ENCODE assay signal across 8 cellular contexts in the genomic region with DNA sequence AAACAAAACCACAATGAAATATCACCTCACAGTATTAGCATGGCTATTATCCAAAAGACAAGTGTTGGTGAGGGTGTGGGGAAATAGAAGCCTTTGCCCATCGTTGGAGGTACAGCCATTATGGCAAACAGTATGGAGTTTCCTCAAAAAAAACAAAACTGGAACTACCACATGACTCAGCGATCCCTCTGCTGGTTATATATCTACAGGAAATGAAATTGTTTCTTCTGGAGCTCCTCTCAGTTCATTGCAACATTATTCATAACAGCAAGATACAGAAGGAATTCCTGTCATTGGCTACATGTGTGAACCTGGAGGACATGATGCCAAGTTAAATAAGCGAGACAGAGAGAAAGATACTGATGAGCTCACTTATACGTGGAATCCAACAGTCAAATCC.
DNase-seq lines count a peak whose midpoint lies in the region; ATAC-seq and TF ChIP-seq lines count a peak whose summit lies in the region.

No MANE protein-coding gene starts in this region.

- TF ChIP-seq CTCF in astrocyte of the spinal cord (IDR thresholded peaks at IDR 0.05; ENCODE audit: low read depth, low read length) (peak; percentile 29), nephron progenitor cell (IDR thresholded peaks at IDR 0.05) (peak; percentile 10)

- DNase-seq in GF-D8 (lab: John Stamatoyannopoulos, UW) (peak; percentile 76), NCI-H1436 treated with DMSO at 0.1 percent for 48 hours (lab: John Stamatoyannopoulos, UW) (peak; percentile 24), astrocyte of the spinal cord (ENCODE audit: low read depth, low spot score) (peak; percentile 86), nephron progenitor cell (no peak), COLO829 (ENCODE audit: low spot score) (no peak)
- no peak for DNase-seq in activated T-cell treated with anti-CD3 and anti-CD28 coated beads, Interleukin-2, amount 50 U/mL, for 24 hours

- no peaks in the 10 kb centered on the region for H3K9me3 Mint-ChIP-seq in nephron progenitor cell
- H3K9me3 Mint-ChIP-seq in activated T-cell treated with anti-CD3 and anti-CD28 coated beads, Interleukin-2, amount 50 U/mL, for 24 hours = no peaks in the 10 kb centered on the region

- no peak overlapping the region for H3K4me3 Mint-ChIP-seq in nephron progenitor cell
- H3K4me3 Mint-ChIP-seq in activated T-cell treated with anti-CD3 and anti-CD28 coated beads, Interleukin-2, amount 50 U/mL, for 24 hours = no peak overlapping the region

- ATAC-seq in GM18907 (IDR thresholded peaks at IDR 0.05; ENCODE audit: unreplicated experiment) (no peak), HG02885 (IDR thresholded peaks at IDR 0.05; ENCODE audit: poor library complexity, unreplicated experiment) (no peak)

- in situ Hi-C loops in astrocyte of the spinal cord (cut with HindIII; ENCODE audit: low sequenced_read_pairs) = no loop called here

- no peak overlapping the region for H3K27ac Mint-ChIP-seq in nephron progenitor cell
- H3K27ac Mint-ChIP-seq in activated T-cell treated with anti-CD3 and anti-CD28 coated beads, Interleukin-2, amount 50 U/mL, for 24 hours = no peak overlapping the region

- peaks cover 7% of the 10 kb centered on the region for H3K36me3 Mint-ChIP-seq in nephron progenitor cell (ENCODE audit: low read depth)
- peaks cover 20% of the 10 kb centered on the region for H3K36me3 Mint-ChIP-seq in activated T-cell treated with anti-CD3 and anti-CD28 coated beads, Interleukin-2, amount 50 U/mL, for 24 hours (ENCODE audit: low read depth)

- H3K27me3 Mint-ChIP-seq in nephron progenitor cell (ENCODE audit: low read depth, poor library complexity) = peaks cover 28% of the 10 kb centered on the region
- peaks cover under 1% of the 10 kb centered on the region for H3K27me3 Mint-ChIP-seq in activated T-cell treated with anti-CD3 and anti-CD28 coated beads, Interleukin-2, amount 50 U/mL, for 24 hours

- peaks cover 19% of the 10 kb centered on the region for H3K4me1 Mint-ChIP-seq in nephron progenitor cell
- peaks cover 26% of the 10 kb centered on the region for H3K4me1 Mint-ChIP-seq in activated T-cell treated with anti-CD3 and anti-CD28 coated beads, Interleukin-2, amount 50 U/mL, for 24 hours (ENCODE audit: low read depth)

- no peak overlapping the region for H3K4me3 ChIP-seq in astrocyte of the spinal cord (ENCODE audit: low read depth, low read length)

Comparison
In these comparisons a context has a peak if more than half of its experiments do, and no peak if none do; other contexts are left out.
1. DNase-seq: peak in GF-D8 (single experiment), NCI-H1436 treated with DMSO at 0.1 percent for 48 hours (single experiment) and astrocyte of the spinal cord (single experiment); none in nephron progenitor cell (single experiment), COLO829 (single experiment) and activated T-cell treated with anti-CD3 and anti-CD28 coated beads, Interleukin-2, amount 50 U/mL, for 24 hours (single experiment).